Comparison of ENCODE assay signal across 7 cellular contexts in the genomic region with DNA sequence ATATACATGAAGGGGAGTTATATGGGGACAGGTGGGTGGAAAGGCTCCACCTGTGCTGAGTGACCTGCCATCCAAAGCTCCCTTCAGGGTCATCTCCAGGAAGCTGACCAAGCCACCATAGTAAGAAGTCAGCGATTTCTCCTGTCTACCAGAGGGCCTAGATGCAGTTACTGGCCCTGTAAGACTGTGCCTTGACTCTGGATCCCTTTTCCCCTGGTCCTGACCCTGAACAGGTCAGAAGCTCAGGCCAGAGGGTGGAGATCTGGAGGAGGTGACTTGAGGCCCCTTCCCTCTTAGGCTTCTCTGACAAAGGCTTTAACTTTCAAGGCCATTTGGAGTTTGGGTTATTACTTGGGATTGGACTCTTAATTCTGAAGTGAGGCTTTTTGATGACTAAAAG.
"Had no signal": no experiment of that assay in that cellular context is flagged by ENCODE, and none has a peak within 500 bp of the region (broad histone marks: within the 10 kb centered on the region; RNA-seq: fewer than 3 reads in every experiment).

No MANE protein-coding gene starts in this region.

- H3K27ac ChIP-seq: HL-60 had no signal

- FAIRE-seq: HepG2, HTR-8/SVneo, K562 had no signal

- H3K4me3 ChIP-seq: K562 had no signal

- DNase-seq: IMR-90, KBM-7, KG1 had no signal

- ATAC-seq: HepG2, K562 had no signal
